34 cellular contexts compared by ENCODE assay signal in the genomic region with DNA sequence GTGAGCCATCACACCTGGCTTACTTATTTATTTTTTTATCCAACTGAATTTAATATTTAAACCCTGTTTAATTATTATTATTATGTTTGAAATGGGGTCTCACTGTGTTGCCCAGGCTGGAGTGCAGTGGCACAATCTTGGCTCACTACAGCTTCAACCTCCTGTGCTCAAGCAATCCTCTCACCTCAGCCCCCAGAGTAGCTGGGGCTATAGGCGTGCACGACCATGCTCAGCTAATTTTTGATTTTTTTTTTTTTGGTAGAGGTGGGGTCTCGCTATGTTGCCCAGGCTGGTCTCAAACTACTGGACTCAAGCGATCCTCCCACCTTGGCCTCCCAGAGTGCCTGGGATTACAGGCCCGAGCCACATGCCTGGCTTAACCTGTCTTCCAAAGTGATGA. TPM values are rescaled to one million over a fixed set of nuclear protein-coding genes. Genes with fewer than 3 reads are reported as not detected.
DNase-seq lines count a peak whose midpoint lies in the region; ATAC-seq, FAIRE-seq and TF ChIP-seq lines count a peak whose summit lies in the region.
"Had no signal": no experiment of that assay in that cellular context is flagged by ENCODE, and none has a peak within 500 bp of the region (broad histone marks: within the 10 kb centered on the region; RNA-seq: fewer than 3 reads in every experiment).

No MANE protein-coding gene starts in this region.

- TF ChIP-seq RAD21 in K562 (CRISPR knock-in tag; conservative IDR thresholded peaks at IDR 0.05 in 1 of 2, IDR thresholded peaks at IDR 0.05 in 1 of 2) (no peak), H1 (IDR thresholded peaks at IDR 0.05 in 1 of 2, conservative IDR thresholded peaks at IDR 0.05 in 1 of 2; ENCODE audit: low read depth in 2 of 2, low read length in 2 of 2) (no peak)

- no peak overlapping the region for H3K18ac ChIP-seq in H1 (ENCODE audit: extremely low read depth, low read length)

- H2BK15ac ChIP-seq in H1 (ENCODE audit: low read length) = no peak overlapping the region

- H3K9me3 ChIP-seq in HEK293 (ENCODE audit: control insufficient read depth, insufficient read depth, low read depth, low read length) (no peaks in the 10 kb centered on the region), K562 (replicated peaks; ENCODE audit: control insufficient read depth, insufficient read depth, low read depth, low read length) (no peaks in the 10 kb centered on the region), H1 (ENCODE audit: insufficient read depth in 2 of 2, low read depth in 1 of 2, low read length in 1 of 2) (no peaks in the 10 kb centered on the region)
- H3K9me3 ChIP-seq: A549; BE2C; BLaER1; BLaER1 treated with 17β-estradiol and CSF1 and Interleukin-3, amounts not matched to agents 10 nM and 100 nM; Caco-2 had no signal

- H3K23ac ChIP-seq in H1 (ENCODE audit: insufficient read length) = no peak overlapping the region

- no peaks in the 10 kb centered on the region for H3K4me1 ChIP-seq in HEK293 (ENCODE audit: control insufficient read depth, insufficient read depth, low read length)
- H3K4me1 ChIP-seq in K562 (replicated peaks in 1 of 2; ENCODE audit: control insufficient read depth in 2 of 2, insufficient read depth in 2 of 2, low read length in 2 of 2) = peaks cover 0 to 8% of the 10 kb centered on the region in 2 experiments; a peak in 2 of 5 replicates
- H3K4me1 ChIP-seq in H1 (replicated peaks in 1 of 4; ENCODE audit: control insufficient read depth in 3 of 4, insufficient read depth in 4 of 4, low read length in 3 of 4) = no peaks in the 10 kb centered on the region
- H3K4me1 ChIP-seq: A549, Caco-2 had no signal

- no peak overlapping the region for H4K91ac ChIP-seq in H1 (replicated peaks; ENCODE audit: insufficient read length, low read length)

- ATAC-seq in K562 = no peak
- ATAC-seq: A549; CD8-positive, alpha-beta T cell had no signal

- no peak overlapping the region for H3K56ac ChIP-seq in H1 (replicated peaks; ENCODE audit: insufficient read length, low read depth, low read length)

- TF ChIP-seq POLR2A in K562 (conservative IDR thresholded peaks at IDR 0.05) (no peak), H1 (IDR thresholded peaks at IDR 0.05; ENCODE audit: control extremely low read depth in 1 of 2, low read depth in 2 of 2, low read length in 2 of 2) (no peak), erythroblast (IDR thresholded peaks at IDR 0.05; ENCODE audit: low read length) (no peak)

- CTCF ChIA-PET in HEK293 (lab: Yijun Ruan, JAX) = interaction anchor here (0.6 to 2.3 kb wide), 8 partner anchors 10 to 194 kb away, joined by 3 to 17 read pairs (median 4); no protein-coding TSS in a partner anchor
- CTCF ChIA-PET in K562 (lab: Yijun Ruan, JAX; ENCODE audit: low intra/inter-chr PET ratio) = no interaction called here
- CTCF ChIA-PET in H1 (lab: Charles Lee; ENCODE audit: partially characterized antibody) = interaction anchor here (0.6 to 3.7 kb wide), 7 partner anchors 11 to 1598 kb away, joined by 3 to 18 read pairs (median 4); a partner anchor contains a TSS

- no peak overlapping the region for H4K5ac ChIP-seq in H1 (ENCODE audit: insufficient read length, low read depth, low read length)

- H3K9me1 ChIP-seq in K562 (ENCODE audit: control insufficient read depth, insufficient read depth, low read length) = no peaks in the 10 kb centered on the region

- H3K4me2 ChIP-seq in K562 (ENCODE audit: insufficient read depth, low read length) = no peak overlapping the region
- no peak overlapping the region for H3K4me2 ChIP-seq in H1 (ENCODE audit: insufficient read depth in 1 of 2, low read depth in 2 of 2, low read length in 2 of 2)
- H3K4me2 ChIP-seq: A549; BLaER1; BLaER1 treated with 17β-estradiol and CSF1 and Interleukin-3, amounts not matched to agents 10 nM and 100 nM had no signal

- FAIRE-seq in K562 (lab: Jason Lieb, UNC) (no peak), H1 (lab: Jason Lieb, UNC) (no peak)
- FAIRE-seq: A204.1, D721Med had no signal

- H3K9ac ChIP-seq in K562 (ENCODE audit: insufficient read depth in 1 of 2, low read depth in 2 of 2, low read length in 2 of 2) = no peak overlapping the region
- H3K9ac ChIP-seq in H1 (replicated peaks in 1 of 4; ENCODE audit: extremely low read depth in 1 of 4, low read depth in 3 of 4, low read length in 3 of 4) = no peak overlapping the region
- H3K9ac ChIP-seq: BLaER1; BLaER1 treated with 17β-estradiol and CSF1 and Interleukin-3, amounts not matched to agents 10 nM and 100 nM had no signal

- H3K79me2 ChIP-seq in K562 (ENCODE audit: control insufficient read depth, insufficient read depth, low read length) (no peaks in the 10 kb centered on the region), H1 (ENCODE audit: control insufficient read depth in 1 of 2, insufficient read depth in 2 of 2, low read length in 2 of 2) (no peaks in the 10 kb centered on the region)

- no peak overlapping the region for H2BK5ac ChIP-seq in H1 (ENCODE audit: low read depth, low read length)

- no peak overlapping the region for H2AFZ ChIP-seq in K562 (ENCODE audit: low read depth, low read length)
- H2AFZ ChIP-seq in H1 (ENCODE audit: low read length) = no peak overlapping the region

- H3K79me1 ChIP-seq in H1 (ENCODE audit: low read depth, low read length) = no peaks in the 10 kb centered on the region

- H4K8ac ChIP-seq in H1 (ENCODE audit: extremely low read depth, insufficient read depth, low read length) = no peak overlapping the region

- H2BK20ac ChIP-seq in H1 (ENCODE audit: low read length) = no peak overlapping the region

- no peak overlapping the region for H2AK5ac ChIP-seq in H1 (ENCODE audit: low read depth, low read length)

- no peak for DNase-seq in K562 (ENCODE audit: extremely low read depth in 1 of 4, low spot score in 3 of 4)
- no peak for DNase-seq in H1 (ENCODE audit: low read depth in 1 of 2, low spot score in 2 of 2)
- no peak for DNase-seq in erythroblast (lab: John Stamatoyannopoulos, UW)
- DNase-seq in activated naive CD4-positive, alpha-beta T cell treated with Interleukin-2 at 50 U/mL for 16 hours = no peak
- no peak for DNase-seq in cortex of kidney (lab: John Stamatoyannopoulos, UW)
- DNase-seq: 8988T; ACHN; AML-193; BE2C; C1 segment of cervical spinal cord; Caco-2; Calu3; CD4-positive, alpha-beta memory T cell; CD4-positive, alpha-beta T cell; CD4-positive, CD25-positive, alpha-beta regulatory T cell; CD8-positive, alpha-beta memory T cell; CD8-positive, alpha-beta T cell; COR-L47; DMS 273 treated with DMSO at 0.1 percent for 48 hours; DMS153; DMS53; DMS79; DMS79 treated with DMSO at 0.1 percent for 48 hours; DND-41; EL had no signal

- TF ChIP-seq CTCF in HEK293 (tag by site-specific recombination; IDR thresholded peaks at IDR 0.05) (no peak), K562 (IDR thresholded peaks at IDR 0.05 in 2 of 3, conservative IDR thresholded peaks at IDR 0.05 in 1 of 3; ENCODE audit: insufficient read depth in 2 of 3, low read depth in 1 of 3, low read length in 3 of 3) (no peak), H1 (IDR thresholded peaks at IDR 0.05; ENCODE audit: control extremely low read depth in 1 of 3, insufficient read depth in 1 of 3, low read depth in 1 of 3, low read length in 3 of 3) (no peak)

- no peak overlapping the region for H2BK120ac ChIP-seq in H1 (replicated peaks; ENCODE audit: low read depth, low read length)

- peaks cover 1% of the 10 kb centered on the region; the same call in 1 of the 2 replicates for H3K23me2 ChIP-seq in H1 (ENCODE audit: low read depth, low read length)

- H3K27me3 ChIP-seq in K562 (ENCODE audit: control insufficient read depth in 2 of 2, insufficient read depth in 2 of 2, low read length in 2 of 2) (no peaks in the 10 kb centered on the region), H1 (replicated peaks in 1 of 4; ENCODE audit: control insufficient read depth in 3 of 4, extremely low read depth in 1 of 4, insufficient read depth in 3 of 4, low read length in 3 of 4) (peaks cover 0 to 6% (median 3%) of the 10 kb centered on the region in 4 experiments; a peak in 3 of 7 replicates)
- H3K27me3 ChIP-seq: BE2C; BLaER1; BLaER1 treated with 17β-estradiol and CSF1 and Interleukin-3, amounts not matched to agents 10 nM and 100 nM had no signal

- WGBS in K562 (ENCODE audit: insufficient coverage, low coverage, missing lambda C conversion rate) = 17% methylated on average over 5 of the region's 5 CpGs
- 84% methylated on average over 5 of the region's 5 CpGs; no CpG with 5 or more reads in 1 of the 2 experiments for WGBS in H1 (ENCODE audit: extremely low coverage in 1 of 2, insufficient coverage in 1 of 2, insufficient read length in 1 of 2, insufficient replicate concordance in 2 of 2, low coverage in 1 of 2, low lambda C conversion rate in 2 of 2, missing lambda C conversion rate in 1 of 2), 2 experiments

- POLR2A ChIA-PET in HEK293 (lab: Yijun Ruan, JAX) (interaction anchor here (1.5 kb wide), 1 partner anchor 73 kb away, joined by 5 read pairs; a partner anchor contains a TSS), K562 (lab: Yijun Ruan, JAX) (interaction anchor here (0.7 kb wide), 1 partner anchor 34 kb away, joined by 3 read pairs; a partner anchor contains a TSS), H1 (lab: Charles Lee; ENCODE audit: partially characterized antibody) (no interaction called here)

- intact Hi-C loops in K562 (cut with micrococcal nuclease) = no loop called here

- H4K20me1 ChIP-seq in K562 (replicated peaks; ENCODE audit: control insufficient read depth, insufficient read depth, low read length) (no peaks in the 10 kb centered on the region), H1 (replicated peaks in 1 of 2; ENCODE audit: control insufficient read depth in 1 of 2, insufficient read depth in 2 of 2, low read length in 2 of 2) (no peaks in the 10 kb centered on the region)
- H4K20me1 ChIP-seq: BLaER1 had no signal

- no TSS peak for BruUV-seq in K562 (replicated peaks; lab: Mats Ljungman, UMichigan)

- no peak overlapping the region for H3K4me3 ChIP-seq in HEK293 (ENCODE audit: low read depth, low read length)
- no peak overlapping the region for H3K4me3 ChIP-seq in K562
- H3K4me3 ChIP-seq in H1 (ENCODE audit: extremely low read depth in 1 of 4, insufficient read depth in 2 of 4, low read depth in 3 of 4, low read length in 4 of 4) = no peak overlapping the region
- H3K4me3 ChIP-seq: A549; BLaER1; BLaER1 treated with 17β-estradiol and CSF1 and Interleukin-3, amounts not matched to agents 10 nM and 100 nM had no signal

- TF ChIP-seq EP300 in K562 (IDR thresholded peaks at IDR 0.05; ENCODE audit: low read length) = no peak
- TF ChIP-seq EP300 in H1 (IDR thresholded peaks at IDR 0.05; ENCODE audit: borderline replicate concordance in 1 of 2, low read depth in 2 of 2, low read length in 2 of 2) = no peak

- in situ Hi-C loops in K562 (cut with MboI) = no loop called here

- H3K27ac ChIP-seq in HEK293 (ENCODE audit: extremely low read depth, low read depth, low read length) (no peak overlapping the region; the same call in 1 of the 2 replicates), K562 (ENCODE audit: extremely low read depth, low read depth, low read length) (no peak overlapping the region), H1 (ENCODE audit: low read depth, low read length) (no peak overlapping the region)
- H3K27ac ChIP-seq: 22Rv1; A549; BLaER1; BLaER1 treated with 17β-estradiol and CSF1 and Interleukin-3, amounts not matched to agents 10 nM and 100 nM; C4-2B had no signal

- H3K4ac ChIP-seq in H1 (replicated peaks; ENCODE audit: insufficient read length, low read depth, low read length) = no peak overlapping the region

- H2BK12ac ChIP-seq in H1 (ENCODE audit: low read depth, low read length) = no peak overlapping the region

- H3K36me3 ChIP-seq in HEK293 (ENCODE audit: control insufficient read depth in 2 of 2, insufficient read depth in 1 of 2, low read length in 2 of 2) (no peaks in the 10 kb centered on the region; a peak in 1 of 3 replicates), K562 (ENCODE audit: control insufficient read depth, insufficient read depth, low read length) (no peaks in the 10 kb centered on the region), H1 (ENCODE audit: control insufficient read depth in 2 of 4, insufficient read depth in 4 of 4, low read length in 3 of 4) (no peaks in the 10 kb centered on the region)
- H3K36me3 ChIP-seq: BE2C; BLaER1; BLaER1 treated with 17β-estradiol and CSF1 and Interleukin-3, amounts not matched to agents 10 nM and 100 nM had no signal

- no peak overlapping the region for H3K14ac ChIP-seq in H1 (ENCODE audit: insufficient read length)

RNA-seq across cellular contexts. Expression of a gene that starts 32.5 kb away (rescaled TPM):
- 5.7 and 11.0 TPM in 2 replicates for total RNA-seq in K562 (2011; cell fraction: chromatin; rRNA removed; ENCODE audit: low replicate concordance)
- total RNA-seq in K562 (2011; cell fraction: nucleolus; rRNA removed) = 3.8 and 4.5 TPM in 2 replicates
- total RNA-seq in K562 (2011; cell fraction: nucleoplasm; rRNA removed) = 5.3 and 6.9 TPM in 2 replicates
- total RNA-seq in K562 (2014; rRNA removed) (0.86 and 2.0 TPM in 2 replicates), K562 (2014; rRNA removed; fragmentation: Illumina TruSeq; extraction: Trizol) (0.16 and 0.47 TPM in 2 replicates), K562 (2015; rRNA removed; fragmentation: Illumina TruSeq; extraction: Trizol) (0.83 and 1.3 TPM in 2 replicates), K562 (2021) (1.5 and 1.6 TPM in 2 replicates)
- polyA plus RNA-seq in K562 (2011; rRNA removed) (1.2 and 1.3 TPM in 2 replicates), K562 (2014; fragmentation: Illumina TruSeq; extraction: Trizol) (0.51 and 0.70 TPM in 2 replicates), K562 (2014; fragmentation: Nextera tagmentation; extraction: Ambion mirVana) (under 1 TPM; 0.01 to 0.10 TPM), K562 (2014; rRNA removed) (1.2 and 1.3 TPM in 2 replicates), H1 (2011; rRNA removed) (3.0 and 4.7 TPM in 2 replicates)
- polyA plus RNA-seq in K562 (2011; cell fraction: cytosol; rRNA removed) = 0.94 and 1.8 TPM in 2 replicates
- 2.6 and 3.5 TPM in 2 replicates for polyA plus RNA-seq in K562 (2011; cell fraction: nucleus; rRNA removed)
- 1.7 and 1.9 TPM in 2 replicates for polyA plus RNA-seq in K562 (2012)
- 1.1 and 1.5 TPM in 2 replicates for polyA minus RNA-seq in K562 (2011; rRNA and poly(A)+ RNA removed)
- polyA minus RNA-seq in K562 (2011; cell fraction: cytosol; rRNA and poly(A)+ RNA removed) = 0.38 and 0.46 TPM in 2 replicates
- 0.81 and 1.4 TPM in 2 replicates for polyA minus RNA-seq in K562 (2011; cell fraction: nucleus; rRNA and poly(A)+ RNA removed)
- 1.9 and 3.4 TPM in 2 replicates for total RNA-seq in H1 (2021; fragmentation: NEBNext Ultra II Directional; extraction: Animal tissue kit (Norgen Biotek cat#: 25700))
- polyA plus RNA-seq in H1 (2011; cell fraction: cytosol; rRNA removed) = 5.7 TPM
- polyA plus RNA-seq in H1 (2011; cell fraction: nucleus; rRNA removed) = 6.7 TPM
- 3.3 to 7.4 TPM (median 5.5 TPM) in 4 replicates for polyA plus RNA-seq in H1 (2012, experiment 1 of 2)
- polyA plus RNA-seq in H1 (2012, experiment 2 of 2) = 2.0 TPM
- 2.4 TPM for polyA plus RNA-seq in H1 (2013, experiment 1 of 2)
- polyA plus RNA-seq in H1 (2013, experiment 2 of 2) = 1.8 TPM
- 1.3 and 2.0 TPM in 2 replicates for polyA minus RNA-seq in H1 (2011; rRNA and poly(A)+ RNA removed)
- 1.8 TPM for polyA minus RNA-seq in H1 (2011; cell fraction: cytosol; rRNA and poly(A)+ RNA removed)
- 1.6 TPM for polyA minus RNA-seq in H1 (2011; cell fraction: nucleus; rRNA and poly(A)+ RNA removed)
- total RNA-seq: CD4-positive, CD25-positive, alpha-beta regulatory T cell had no signal
- polyA plus RNA-seq: CD14-positive monocyte; CD4-positive, CD25-positive, alpha-beta regulatory T cell; CD8-positive, alpha-beta memory T cell had no signal

RNA-seq across cellular contexts. Expression of a gene that starts 33.8 kb away (rescaled TPM):
- 26.9 and 65.0 TPM in 2 replicates for total RNA-seq in K562 (2011; cell fraction: chromatin; rRNA removed; ENCODE audit: low replicate concordance)
- 107 and 125 TPM in 2 replicates for total RNA-seq in K562 (2011; cell fraction: nucleolus; rRNA removed)
- 74.7 and 75.7 TPM in 2 replicates for total RNA-seq in K562 (2011; cell fraction: nucleoplasm; rRNA removed)
- total RNA-seq in K562 (2014; rRNA removed) (749 and 813 TPM in 2 replicates), K562 (2014; rRNA removed; fragmentation: Illumina TruSeq; extraction: Trizol) (110 and 229 TPM in 2 replicates), K562 (2015; rRNA removed; fragmentation: Illumina TruSeq; extraction: Trizol) (331 and 332 TPM in 2 replicates), K562 (2021) (457 and 476 TPM in 2 replicates)
- polyA plus RNA-seq in K562 (2011; rRNA removed) (368 and 461 TPM in 2 replicates), K562 (2014; fragmentation: Illumina TruSeq; extraction: Trizol) (260 and 428 TPM in 2 replicates), K562 (2014; fragmentation: Nextera tagmentation; extraction: Ambion mirVana) (100 to 1,000 TPM in 1 of 2 experiments, 10 to 100 TPM in 1; 81.1 to 184 TPM), K562 (2014; rRNA removed) (634 and 677 TPM in 2 replicates), H1 (2011; rRNA removed) (182 and 196 TPM in 2 replicates)
- polyA plus RNA-seq in K562 (2011; cell fraction: cytosol; rRNA removed) = 836 and 2,229 TPM in 2 replicates
- 252 and 288 TPM in 2 replicates for polyA plus RNA-seq in K562 (2011; cell fraction: nucleus; rRNA removed)
- 416 and 585 TPM in 2 replicates for polyA plus RNA-seq in K562 (2012)
- polyA minus RNA-seq in K562 (2011; rRNA and poly(A)+ RNA removed) = 85.4 and 138 TPM in 2 replicates
- 198 and 225 TPM in 2 replicates for polyA minus RNA-seq in K562 (2011; cell fraction: cytosol; rRNA and poly(A)+ RNA removed)
- polyA minus RNA-seq in K562 (2011; cell fraction: nucleus; rRNA and poly(A)+ RNA removed) = 34.6 and 38.7 TPM in 2 replicates
- 28.7 and 32.3 TPM in 2 replicates for total RNA-seq in H1 (2021; fragmentation: NEBNext Ultra II Directional; extraction: Animal tissue kit (Norgen Biotek cat#: 25700))
- polyA plus RNA-seq in H1 (2011; cell fraction: cytosol; rRNA removed) = 134 TPM
- polyA plus RNA-seq in H1 (2011; cell fraction: nucleus; rRNA removed) = 82.5 TPM
- polyA plus RNA-seq in H1 (2012, experiment 1 of 2) = 36.4 to 73.2 TPM (median 66.2 TPM) in 4 replicates
- 60.9 TPM for polyA plus RNA-seq in H1 (2012, experiment 2 of 2)
- 43.5 TPM for polyA plus RNA-seq in H1 (2013, experiment 1 of 2)
- 41.3 TPM for polyA plus RNA-seq in H1 (2013, experiment 2 of 2)
- polyA minus RNA-seq in H1 (2011; rRNA and poly(A)+ RNA removed) = 37.7 and 38.8 TPM in 2 replicates
- polyA minus RNA-seq in H1 (2011; cell fraction: cytosol; rRNA and poly(A)+ RNA removed) = 41.1 TPM
- 29.0 TPM for polyA minus RNA-seq in H1 (2011; cell fraction: nucleus; rRNA and poly(A)+ RNA removed)

RNA-seq across cellular contexts. Expression of a gene that starts 55.2 kb away (rescaled TPM):
- total RNA-seq in K562 (2011; cell fraction: chromatin; rRNA removed; ENCODE audit: low replicate concordance) = 16.7 and 27.2 TPM in 2 replicates
- total RNA-seq in K562 (2011; cell fraction: nucleolus; rRNA removed) = 20.4 and 20.7 TPM in 2 replicates
- total RNA-seq in K562 (2011; cell fraction: nucleoplasm; rRNA removed) = 24.9 and 26.9 TPM in 2 replicates
- 17.5 and 19.3 TPM in 2 replicates for total RNA-seq in K562 (2014; rRNA removed)
- 16.1 and 17.2 TPM in 2 replicates for total RNA-seq in K562 (2014; rRNA removed; fragmentation: Illumina TruSeq; extraction: Trizol)
- 21.6 and 27.7 TPM in 2 replicates for total RNA-seq in K562 (2015; rRNA removed; fragmentation: Illumina TruSeq; extraction: Trizol)
- total RNA-seq in K562 (2021) = 28.9 and 31.4 TPM in 2 replicates
- 17.6 and 18.9 TPM in 2 replicates for polyA plus RNA-seq in K562 (2011; rRNA removed)
- 19.3 and 35.5 TPM in 2 replicates for polyA plus RNA-seq in K562 (2011; cell fraction: cytosol; rRNA removed)
- polyA plus RNA-seq in K562 (2011; cell fraction: nucleus; rRNA removed) = 17.8 and 23.4 TPM in 2 replicates
- 20.7 and 22.0 TPM in 2 replicates for polyA plus RNA-seq in K562 (2012)
- 15.1 and 18.6 TPM in 2 replicates for polyA plus RNA-seq in K562 (2014; fragmentation: Illumina TruSeq; extraction: Trizol)
- 1 to 10 TPM; 5.4 to 5.9 TPM for polyA plus RNA-seq in K562 (2014; fragmentation: Nextera tagmentation; extraction: Ambion mirVana)
- polyA plus RNA-seq in K562 (2014; rRNA removed) = 18.1 and 18.5 TPM in 2 replicates
- polyA minus RNA-seq in K562 (2011; rRNA and poly(A)+ RNA removed) = 18.4 and 23.4 TPM in 2 replicates
- 24.3 and 28.9 TPM in 2 replicates for polyA minus RNA-seq in K562 (2011; cell fraction: cytosol; rRNA and poly(A)+ RNA removed)
- 8.1 and 13.9 TPM in 2 replicates for polyA minus RNA-seq in K562 (2011; cell fraction: nucleus; rRNA and poly(A)+ RNA removed)
- 32.1 and 33.4 TPM in 2 replicates for total RNA-seq in H1 (2021; fragmentation: NEBNext Ultra II Directional; extraction: Animal tissue kit (Norgen Biotek cat#: 25700))
- polyA plus RNA-seq in H1 (2011; rRNA removed) = 15.1 and 23.5 TPM in 2 replicates
- polyA plus RNA-seq in H1 (2011; cell fraction: cytosol; rRNA removed) = 14.4 TPM
- polyA plus RNA-seq in H1 (2011; cell fraction: nucleus; rRNA removed) = 17.5 TPM
- polyA plus RNA-seq in H1 (2012, experiment 1 of 2) = 19.0 to 27.4 TPM (median 21.0 TPM) in 4 replicates
- polyA plus RNA-seq in H1 (2012, experiment 2 of 2) = 29.2 TPM
- polyA plus RNA-seq in H1 (2013, experiment 1 of 2) = 11.0 TPM
- 10.4 TPM for polyA plus RNA-seq in H1 (2013, experiment 2 of 2)
- 18.8 and 25.3 TPM in 2 replicates for polyA minus RNA-seq in H1 (2011; rRNA and poly(A)+ RNA removed)
- 34.3 TPM for polyA minus RNA-seq in H1 (2011; cell fraction: cytosol; rRNA and poly(A)+ RNA removed)
- polyA minus RNA-seq in H1 (2011; cell fraction: nucleus; rRNA and poly(A)+ RNA removed) = 11.6 TPM
